11 cellular contexts compared by ENCODE assay signal in the genomic region with DNA sequence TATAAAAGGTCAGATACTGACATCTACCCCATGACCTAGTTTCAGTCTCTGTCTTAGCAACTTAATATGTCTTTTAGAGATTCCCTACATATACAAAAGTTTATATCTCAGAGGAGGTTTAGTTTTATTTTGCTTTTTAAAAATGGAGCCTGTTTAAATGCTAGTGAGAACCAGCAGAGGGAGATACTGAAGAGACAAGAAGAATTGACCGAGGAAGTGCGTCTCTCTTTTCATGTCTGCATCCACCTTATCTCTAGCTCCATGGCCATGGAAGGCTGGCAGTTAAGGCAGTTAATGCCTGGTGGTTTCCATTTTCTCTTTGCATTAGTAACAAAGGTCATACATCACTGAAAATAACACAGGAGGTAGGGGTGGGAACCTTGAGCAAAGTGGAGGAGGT. TPM values are rescaled to one million over a fixed set of nuclear protein-coding genes. Genes with fewer than 3 reads are reported as not detected.
DNase-seq lines count a peak whose midpoint lies in the region; ATAC-seq and TF ChIP-seq lines count a peak whose summit lies in the region.
"Had no signal": no experiment of that assay in that cellular context is flagged by ENCODE, and none has a peak within 500 bp of the region (broad histone marks: within the 10 kb centered on the region; RNA-seq: fewer than 3 reads in every experiment).

No MANE protein-coding gene starts in this region.

- H3K4me1 Mint-ChIP-seq in activated CD4-positive, alpha-beta T cell treated with anti-CD3 and anti-CD28 coated beads, Interleukin-2, amount 10 ng/mL, durations not matched to agents 24 days and 14 days, result peaks cover 20% of the 10 kb centered on the region
- peaks cover 6% of the 10 kb centered on the region for H3K4me1 Mint-ChIP-seq in stimulated activated memory B cell treated with anti-CD40 and anti-IgM and Interleukin-4, amounts not matched to agents 10 μg/mL and 1 μg/mL and 100 μg/mL, for 72 hours

- no peak overlapping the region for H3K4me3 ChIP-seq in epithelial cell of esophagus (ENCODE audit: low read length)
- H3K4me3 ChIP-seq: skin epidermis had no signal

- no peaks in the 10 kb centered on the region for H3K27me3 Mint-ChIP-seq in activated CD4-positive, alpha-beta T cell treated with anti-CD3 and anti-CD28 coated beads, Interleukin-2, amount 10 ng/mL, durations not matched to agents 24 days and 14 days
- no peaks in the 10 kb centered on the region for H3K27me3 Mint-ChIP-seq in stimulated activated memory B cell treated with anti-CD40 and anti-IgM and Interleukin-4, amounts not matched to agents 10 μg/mL and 1 μg/mL and 100 μg/mL, for 72 hours

- intact Hi-C loops in activated CD4-positive, alpha-beta T cell treated with anti-CD3 and anti-CD28 coated beads, Interleukin-2, amount 10 ng/mL, durations not matched to agents 24 days and 14 days (cut with micrococcal nuclease), result no loop called here
- intact Hi-C loops in head of caudate nucleus (cut with DNase I), result no loop called here

- DNase-seq in activated CD4-positive, alpha-beta T cell treated with anti-CD3 and anti-CD28 coated beads, Interleukin-2, amount 10 ng/mL, durations not matched to agents 24 days and 14 days, result no peak
- DNase-seq in activated CD4-positive, alpha-beta T cell treated with anti-CD3 and anti-CD28 coated beads, Interleukin-2, amount 50 U/mL, for 4 hours, result no peak
- peak; percentile 18 for DNase-seq in RPMI7951 (ENCODE audit: low read depth)
- DNase-seq in epithelial cell of esophagus (ENCODE audit: low read depth), result peak; percentile 23
- DNase-seq in activated T-cell treated with anti-CD3 and anti-CD28 coated beads, Interleukin-2, amount 50 U/mL, for 1 hour, result no peak
- no peak for DNase-seq in head of caudate nucleus
- DNase-seq: aorta, NCI-H1436 treated with DMSO at 0.1 percent for 48 hours had no signal

- no peak for ATAC-seq in stimulated activated memory B cell treated with anti-CD40 and anti-IgM and Interleukin-4, amounts not matched to agents 10 μg/mL and 1 μg/mL and 100 μg/mL, for 72 hours
- no peak for ATAC-seq in HG03439 (IDR thresholded peaks at IDR 0.05; ENCODE audit: unreplicated experiment)

- H3K27ac Mint-ChIP-seq in activated CD4-positive, alpha-beta T cell treated with anti-CD3 and anti-CD28 coated beads, Interleukin-2, amount 10 ng/mL, durations not matched to agents 24 days and 14 days, result peak overlapping the region; percentile 63
- H3K27ac Mint-ChIP-seq in stimulated activated memory B cell treated with anti-CD40 and anti-IgM and Interleukin-4, amounts not matched to agents 10 μg/mL and 1 μg/mL and 100 μg/mL, for 72 hours, result no peak overlapping the region

- H3K4me3 Mint-ChIP-seq in activated CD4-positive, alpha-beta T cell treated with anti-CD3 and anti-CD28 coated beads, Interleukin-2, amount 10 ng/mL, durations not matched to agents 24 days and 14 days, result peak overlapping the region; percentile 7
- peak overlapping the region; percentile 20 for H3K4me3 Mint-ChIP-seq in stimulated activated memory B cell treated with anti-CD40 and anti-IgM and Interleukin-4, amounts not matched to agents 10 μg/mL and 1 μg/mL and 100 μg/mL, for 72 hours

- no peaks in the 10 kb centered on the region for H3K9me3 Mint-ChIP-seq in activated CD4-positive, alpha-beta T cell treated with anti-CD3 and anti-CD28 coated beads, Interleukin-2, amount 10 ng/mL, durations not matched to agents 24 days and 14 days
- H3K9me3 Mint-ChIP-seq in stimulated activated memory B cell treated with anti-CD40 and anti-IgM and Interleukin-4, amounts not matched to agents 10 μg/mL and 1 μg/mL and 100 μg/mL, for 72 hours, result no peaks in the 10 kb centered on the region

- TF ChIP-seq CTCF in epithelial cell of esophagus (IDR thresholded peaks at IDR 0.05; ENCODE audit: insufficient read depth, low read depth, low read length, missing control alignments), result peak; percentile 37

- peaks cover 17% of the 10 kb centered on the region for H3K36me3 Mint-ChIP-seq in activated CD4-positive, alpha-beta T cell treated with anti-CD3 and anti-CD28 coated beads, Interleukin-2, amount 10 ng/mL, durations not matched to agents 24 days and 14 days (ENCODE audit: low read depth)
- H3K36me3 Mint-ChIP-seq in stimulated activated memory B cell treated with anti-CD40 and anti-IgM and Interleukin-4, amounts not matched to agents 10 μg/mL and 1 μg/mL and 100 μg/mL, for 72 hours, result no peaks in the 10 kb centered on the region

RNA-seq across cellular contexts. Expression of a gene that starts 10.7 kb away (rescaled TPM):
- 46.7 and 47.5 TPM in 2 replicates for total RNA-seq in activated CD4-positive, alpha-beta T cell treated with anti-CD3 and anti-CD28 coated beads, Interleukin-2, amount 10 ng/mL, durations not matched to agents 24 days and 14 days
- total RNA-seq in RPMI7951 (2014; rRNA removed; shearing (Covaris generic)), result 37.9 and 48.5 TPM in 2 replicates

RNA-seq across cellular contexts. Expression of a gene that starts 51.2 kb away (rescaled TPM):
- total RNA-seq in activated CD4-positive, alpha-beta T cell treated with anti-CD3 and anti-CD28 coated beads, Interleukin-2, amount 10 ng/mL, durations not matched to agents 24 days and 14 days, result 42.0 and 44.1 TPM in 2 replicates
- 38.7 and 51.5 TPM in 2 replicates for total RNA-seq in RPMI7951 (2014; rRNA removed; shearing (Covaris generic))

RNA-seq across cellular contexts. Expression of a gene that starts 51.2 kb away (rescaled TPM):
- total RNA-seq in activated CD4-positive, alpha-beta T cell treated with anti-CD3 and anti-CD28 coated beads, Interleukin-2, amount 10 ng/mL, durations not matched to agents 24 days and 14 days, result 28.9 and 30.3 TPM in 2 replicates
- total RNA-seq in RPMI7951 (2014; rRNA removed; shearing (Covaris generic)), result 20.5 and 24.6 TPM in 2 replicates

RNA-seq across cellular contexts. Expression of a gene that starts 51.5 kb away (rescaled TPM):
- total RNA-seq in activated CD4-positive, alpha-beta T cell treated with anti-CD3 and anti-CD28 coated beads, Interleukin-2, amount 10 ng/mL, durations not matched to agents 24 days and 14 days, result 0.62 and 0.70 TPM in 2 replicates
- total RNA-seq in RPMI7951 (2014; rRNA removed; shearing (Covaris generic)), result 0.29 TPM in 1 of 2 replicates, not detected in the other

Comparison
In these comparisons a context has a peak if more than half of its experiments do, and no peak if none do; other contexts are left out.
1. DNase-seq: peak in RPMI7951 (single experiment) and epithelial cell of esophagus (single experiment); none in activated CD4-positive, alpha-beta T cell treated with anti-CD3 and anti-CD28 coated beads, Interleukin-2, amount 10 ng/mL, durations not matched to agents 24 days and 14 days (single experiment), activated CD4-positive, alpha-beta T cell treated with anti-CD3 and anti-CD28 coated beads, Interleukin-2, amount 50 U/mL, for 4 hours (0 of 2), activated T-cell treated with anti-CD3 and anti-CD28 coated beads, Interleukin-2, amount 50 U/mL, for 1 hour (single experiment) and head of caudate nucleus (0 of 42).